Comparison of ENCODE assay signal across 12 cellular contexts in the genomic region with DNA sequence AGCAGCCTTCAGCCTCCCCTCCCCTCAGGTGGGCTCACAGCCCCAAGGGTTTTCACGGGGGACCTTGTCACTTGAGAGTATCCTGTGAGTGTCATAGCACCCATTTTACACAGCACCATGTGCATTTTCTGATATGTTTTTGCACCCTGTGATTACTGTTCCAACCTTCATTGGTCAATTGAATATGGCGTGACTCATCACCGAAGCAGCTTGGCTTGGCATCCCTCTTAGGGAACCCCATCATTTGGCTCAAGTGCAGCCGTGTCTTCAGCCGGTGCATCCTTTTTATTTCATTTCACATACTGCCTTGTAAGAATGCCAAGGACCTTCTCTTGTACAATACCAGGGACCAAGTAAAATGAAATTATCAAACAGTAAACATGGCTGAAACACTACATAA. TPM values are rescaled to one million over a fixed set of nuclear protein-coding genes. Genes with fewer than 3 reads are reported as not detected.
DNase-seq lines count a peak whose midpoint lies in the region; ATAC-seq, FAIRE-seq and TF ChIP-seq lines count a peak whose summit lies in the region.
"Had no signal": no experiment of that assay in that cellular context is flagged by ENCODE, and none has a peak within 500 bp of the region (broad histone marks: within the 10 kb centered on the region; RNA-seq: fewer than 3 reads in every experiment).

No MANE protein-coding gene starts in this region.

- H3K36me3 ChIP-seq in OCI-LY1 (ENCODE audit: insufficient read depth, low read length), result no peaks in the 10 kb centered on the region
- no peaks in the 10 kb centered on the region for H3K36me3 ChIP-seq in H1 (ENCODE audit: control insufficient read depth in 2 of 4, insufficient read depth in 4 of 4, low read length in 3 of 4)
- no peaks in the 10 kb centered on the region for H3K36me3 ChIP-seq in mesenchymal stem cell (ENCODE audit: control insufficient read depth in 1 of 2, insufficient read depth in 2 of 2, low read depth in 1 of 2, low read length in 2 of 2)

- H4K20me1 ChIP-seq in OCI-LY1 (ENCODE audit: insufficient read depth, low read length) (no peaks in the 10 kb centered on the region), H1 (replicated peaks in 1 of 2; ENCODE audit: control insufficient read depth in 1 of 2, insufficient read depth in 2 of 2, low read length in 2 of 2) (no peaks in the 10 kb centered on the region)

- no peak overlapping the region for H3K14ac ChIP-seq in H1 (ENCODE audit: insufficient read length)
- no peak overlapping the region for H3K14ac ChIP-seq in mesenchymal stem cell (ENCODE audit: low read length in 2 of 2)

- H3K4me1 ChIP-seq in OCI-LY1 (ENCODE audit: insufficient read depth, low read length, severe bottlenecking) (peaks cover 86% of the 10 kb centered on the region), H1 (replicated peaks in 1 of 4; ENCODE audit: control insufficient read depth in 3 of 4, insufficient read depth in 4 of 4, low read length in 3 of 4) (peaks cover 0 to 7% (median under 1%) of the 10 kb centered on the region in 4 experiments; a peak in 5 of 7 replicates), mesenchymal stem cell (ENCODE audit: control insufficient read depth, insufficient read depth, low read depth, low read length) (peaks cover 7% of the 10 kb centered on the region)

- no peaks in the 10 kb centered on the region for H3K9me3 ChIP-seq in OCI-LY1 (ENCODE audit: low read length)
- H3K9me3 ChIP-seq in H1 (ENCODE audit: insufficient read depth in 2 of 2, low read depth in 1 of 2, low read length in 1 of 2), result no peaks in the 10 kb centered on the region
- no peaks in the 10 kb centered on the region for H3K9me3 ChIP-seq in mesenchymal stem cell (ENCODE audit: control insufficient read depth, low read length)

- H3K4me3 ChIP-seq in OCI-LY1 (ENCODE audit: low read depth, low read length, poor library complexity, severe bottlenecking) (peak overlapping the region; percentile 47), H1 (ENCODE audit: extremely low read depth in 1 of 4, insufficient read depth in 2 of 4, low read depth in 3 of 4, low read length in 4 of 4) (no peak overlapping the region), mesenchymal stem cell (ENCODE audit: insufficient read depth in 1 of 2, low read depth in 1 of 2, low read length in 2 of 2) (no peak overlapping the region)

- H3K9ac ChIP-seq in OCI-LY1 (ENCODE audit: low read length) (peak overlapping the region; percentile 81), H1 (replicated peaks in 1 of 4; ENCODE audit: extremely low read depth in 1 of 4, low read depth in 3 of 4, low read length in 3 of 4) (no peak overlapping the region), mesenchymal stem cell (ENCODE audit: low read length) (no peak overlapping the region)

- POLR2A ChIA-PET in H1 (lab: Charles Lee; ENCODE audit: partially characterized antibody), result interaction anchor here (2.2 kb wide), 1 partner anchor 125 kb away, joined by 6 read pairs; the partner anchor contains the start of gene RPL31

- H2BK15ac ChIP-seq in H1 (ENCODE audit: low read length) (0 out of 2 replicates have a peak overlapping the region, but pooled peaks have one; percentile 16), mesenchymal stem cell (ENCODE audit: low read depth, poor library complexity, severe bottlenecking) (no peak overlapping the region)

- H4K91ac ChIP-seq in H1 (replicated peaks; ENCODE audit: insufficient read length, low read length), result no peak overlapping the region
- H4K91ac ChIP-seq in mesenchymal stem cell (ENCODE audit: low read length), result no peak overlapping the region

- H3K23ac ChIP-seq in H1 (ENCODE audit: insufficient read length) (no peak overlapping the region), mesenchymal stem cell (ENCODE audit: low read length in 2 of 2) (no peak overlapping the region)

- no peak overlapping the region for H3K56ac ChIP-seq in H1 (replicated peaks; ENCODE audit: insufficient read length, low read depth, low read length)

- TF ChIP-seq CTCF in OCI-LY1 (IDR thresholded peaks at IDR 0.05; ENCODE audit: low read length) (no peak), H1 (IDR thresholded peaks at IDR 0.05; ENCODE audit: control extremely low read depth in 1 of 3, insufficient read depth in 1 of 3, low read depth in 1 of 3, low read length in 3 of 3) (no peak)

- H2BK5ac ChIP-seq in H1 (ENCODE audit: low read depth, low read length) (no peak overlapping the region; the same call in 1 of the 2 replicates), mesenchymal stem cell (ENCODE audit: low read depth, low read length, poor library complexity, severe bottlenecking) (no peak overlapping the region)

- no peaks in the 10 kb centered on the region for H3K9me2 ChIP-seq in OCI-LY1 (ENCODE audit: low read depth, low read length)

- TF ChIP-seq POLR2A in H1 (IDR thresholded peaks at IDR 0.05; ENCODE audit: control extremely low read depth in 1 of 2, low read depth in 2 of 2, low read length in 2 of 2), result no peak

- no peak for TF ChIP-seq RAD21 in H1 (IDR thresholded peaks at IDR 0.05 in 1 of 2, conservative IDR thresholded peaks at IDR 0.05 in 1 of 2; ENCODE audit: low read depth in 2 of 2, low read length in 2 of 2)

- no peak overlapping the region for H2AFZ ChIP-seq in OCI-LY1 (ENCODE audit: low read length)
- no peak overlapping the region for H2AFZ ChIP-seq in H1 (ENCODE audit: low read length)
- H2AFZ ChIP-seq in mesenchymal stem cell (ENCODE audit: low read depth, low read length), result no peak overlapping the region

- H3K4ac ChIP-seq in H1 (replicated peaks; ENCODE audit: insufficient read length, low read depth, low read length) (no peak overlapping the region), mesenchymal stem cell (ENCODE audit: low read depth in 1 of 2, low read length in 2 of 2) (no peak overlapping the region)

- H3K79me1 ChIP-seq in H1 (ENCODE audit: low read depth, low read length) (no peaks in the 10 kb centered on the region), mesenchymal stem cell (replicated peaks; ENCODE audit: low read length, poor library complexity, severe bottlenecking) (no peaks in the 10 kb centered on the region)

- 77% methylated on average over 5 of the region's 5 CpGs; no CpG with 5 or more reads in 1 of the 2 experiments for WGBS in H1 (ENCODE audit: extremely low coverage in 1 of 2, insufficient coverage in 1 of 2, insufficient read length in 1 of 2, insufficient replicate concordance in 2 of 2, low coverage in 1 of 2, low lambda C conversion rate in 2 of 2, missing lambda C conversion rate in 1 of 2), 2 experiments
- 53% methylated on average over 5 of the region's 5 CpGs for WGBS in mesenchymal stem cell

- H2BK120ac ChIP-seq in H1 (replicated peaks; ENCODE audit: low read depth, low read length) (no peak overlapping the region), mesenchymal stem cell (ENCODE audit: low read depth, low read length) (no peak overlapping the region)

- CTCF ChIA-PET in H1 (lab: Charles Lee; ENCODE audit: partially characterized antibody), result interaction anchor here (0.6 to 4.1 kb wide), 4 partner anchors 10 to 271 kb away, joined by 3 to 21 read pairs (median 4); no protein-coding TSS in a partner anchor

- no peak overlapping the region for H2BK12ac ChIP-seq in H1 (ENCODE audit: low read depth, low read length)
- peak overlapping the region in 1 of 2 experiments; percentile 40 for H2BK12ac ChIP-seq in mesenchymal stem cell (ENCODE audit: low read length in 2 of 2)

- H3K79me2 ChIP-seq in OCI-LY1 (ENCODE audit: insufficient read depth, low read length), result no peaks in the 10 kb centered on the region
- no peaks in the 10 kb centered on the region for H3K79me2 ChIP-seq in H1 (ENCODE audit: control insufficient read depth in 1 of 2, insufficient read depth in 2 of 2, low read length in 2 of 2)

- no peak for FAIRE-seq in H1 (lab: Jason Lieb, UNC)

- H3K18ac ChIP-seq in H1 (ENCODE audit: extremely low read depth, low read length) (no peak overlapping the region), mesenchymal stem cell (ENCODE audit: low read depth in 1 of 2, low read length in 2 of 2) (no peak overlapping the region)

- no peaks in the 10 kb centered on the region for H3K23me2 ChIP-seq in H1 (ENCODE audit: low read depth, low read length)

- peak overlapping the region; percentile 99 for H3K27ac ChIP-seq in OCI-LY1 (ENCODE audit: low read depth, low read length, poor library complexity, severe bottlenecking)
- H3K27ac ChIP-seq in H1 (ENCODE audit: low read depth, low read length), result no peak overlapping the region
- H3K27ac ChIP-seq in mesenchymal stem cell (ENCODE audit: low read length, poor library complexity, severe bottlenecking), result no peak overlapping the region

- H3K4me2 ChIP-seq in OCI-LY1 (ENCODE audit: low read length) (peak overlapping the region; percentile 66), H1 (ENCODE audit: insufficient read depth in 1 of 2, low read depth in 2 of 2, low read length in 2 of 2) (no peak overlapping the region), mesenchymal stem cell (ENCODE audit: low read length, poor library complexity, severe bottlenecking) (no peak overlapping the region)

- H4K8ac ChIP-seq in H1 (ENCODE audit: extremely low read depth, insufficient read depth, low read length), result no peak overlapping the region
- no peak overlapping the region for H4K8ac ChIP-seq in mesenchymal stem cell (ENCODE audit: low read length)

- ATAC-seq in HG03460 (IDR thresholded peaks at IDR 0.05; ENCODE audit: unreplicated experiment), result no peak

- H2AK5ac ChIP-seq in H1 (ENCODE audit: low read depth, low read length), result no peak overlapping the region
- no peak overlapping the region for H2AK5ac ChIP-seq in mesenchymal stem cell (ENCODE audit: low read length, severe bottlenecking)

- TF ChIP-seq EP300 in H1 (IDR thresholded peaks at IDR 0.05; ENCODE audit: borderline replicate concordance in 1 of 2, low read depth in 2 of 2, low read length in 2 of 2), result no peak

- H2BK20ac ChIP-seq in H1 (ENCODE audit: low read length), result no peak overlapping the region

- peak; percentile 56 for DNase-seq in AG08395 (ENCODE audit: low spot score)
- DNase-seq in H1 (ENCODE audit: low read depth in 1 of 2, low spot score in 2 of 2), result no peak
- DNase-seq in mesenchymal stem cell, result peak; percentile 46
- DNase-seq in COLO829 (ENCODE audit: low spot score), result no peak
- DNase-seq in NCI-H2029 treated with DMSO at 0.1 percent for 48 hours (lab: John Stamatoyannopoulos, UW), result no peak
- no peak for DNase-seq in MV-4-11 (lab: John Stamatoyannopoulos, UW)
- DNase-seq: AML-193; cortex of kidney; NCI-H187 treated with DMSO at 0.1 percent for 48 hours; NK-92 treated with Interleukin-12 subunit alpha and Interleukin-12 subunit beta, amount 100 ng/mL, for 24 hours had no signal

- H4K5ac ChIP-seq in H1 (ENCODE audit: insufficient read length, low read depth, low read length), result no peak overlapping the region

- H3F3A ChIP-seq in OCI-LY1 (ENCODE audit: insufficient read depth, low read length), result 0 out of 2 replicates have a peak, but pooled peaks cover 3% of the 10 kb centered on the region

- H3K27me3 ChIP-seq in OCI-LY1 (ENCODE audit: insufficient read depth, low read length), result no peaks in the 10 kb centered on the region
- H3K27me3 ChIP-seq in H1 (replicated peaks in 1 of 4; ENCODE audit: control insufficient read depth in 3 of 4, extremely low read depth in 1 of 4, insufficient read depth in 3 of 4, low read length in 3 of 4), result no peaks in the 10 kb centered on the region; a peak in 1 of 7 replicates
- no peaks in the 10 kb centered on the region for H3K27me3 ChIP-seq in mesenchymal stem cell (ENCODE audit: control insufficient read depth in 1 of 2, insufficient read depth in 1 of 2, low read length in 2 of 2)

RNA-seq across cellular contexts. Expression of gene NPAS2, which starts 57.6 kb away (rescaled TPM):
- 0.65 and 1.8 TPM in 2 replicates for total RNA-seq in H1 (2021; fragmentation: NEBNext Ultra II Directional; extraction: Animal tissue kit (Norgen Biotek cat#: 25700))
- 1.9 TPM in 2 replicates for polyA plus RNA-seq in H1 (2011; rRNA removed)
- 1.5 TPM for polyA plus RNA-seq in H1 (2011; cell fraction: cytosol; rRNA removed)
- 2.5 TPM for polyA plus RNA-seq in H1 (2011; cell fraction: nucleus; rRNA removed)
- 0.81 to 3.5 TPM (median 1.9 TPM) in 4 replicates for polyA plus RNA-seq in H1 (2012, experiment 1 of 2)
- polyA plus RNA-seq in H1 (2012, experiment 2 of 2), result 0.34 TPM
- polyA plus RNA-seq in H1 (2013, experiment 1 of 2), result 1.0 TPM
- polyA plus RNA-seq in H1 (2013, experiment 2 of 2), result 0.90 TPM
- polyA minus RNA-seq in H1 (2011; rRNA and poly(A)+ RNA removed), result 2.2 and 2.3 TPM in 2 replicates
- 4.0 TPM for polyA minus RNA-seq in H1 (2011; cell fraction: cytosol; rRNA and poly(A)+ RNA removed)
- 2.3 TPM for polyA minus RNA-seq in H1 (2011; cell fraction: nucleus; rRNA and poly(A)+ RNA removed)
- 21.4 TPM for polyA plus RNA-seq in mesenchymal stem cell (2013, experiment 1 of 2)
- polyA plus RNA-seq in mesenchymal stem cell (2013, experiment 2 of 2), result 22.4 TPM

Comparison
In these comparisons a context has a peak if more than half of its experiments do, and no peak if none do; other contexts are left out.
1. DNase-seq: peak in AG08395 (single experiment) and mesenchymal stem cell (single experiment); none in H1 (0 of 2), COLO829 (single experiment), NCI-H2029 treated with DMSO at 0.1 percent for 48 hours (single experiment) and MV-4-11 (single experiment).